12 cellular contexts compared by ENCODE assay signal in the genomic region with DNA sequence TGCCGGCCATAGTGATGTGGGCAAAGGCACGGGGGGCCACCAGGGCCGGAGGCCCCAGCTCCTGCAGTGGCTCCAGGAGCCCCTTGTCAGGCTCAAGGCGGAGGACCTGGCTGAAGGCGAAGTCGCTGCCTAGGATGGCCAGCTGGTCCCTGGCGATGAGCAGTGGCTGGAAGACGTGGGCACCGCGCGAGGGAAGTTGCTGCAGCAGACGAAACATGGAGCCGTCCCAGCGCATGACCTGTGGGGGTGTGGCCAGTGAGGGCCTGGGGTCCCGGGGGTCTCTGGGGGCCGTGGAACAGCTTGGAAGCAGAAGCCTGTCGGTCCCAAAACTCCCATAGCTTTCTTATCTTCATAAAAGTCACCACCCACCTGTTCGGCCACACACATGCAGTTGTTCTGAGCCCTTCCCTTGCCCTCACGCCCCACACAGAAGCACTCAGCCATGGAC. TPM values are rescaled to one million over a fixed set of nuclear protein-coding genes. Genes with fewer than 3 reads are reported as not detected.
DNase-seq lines count a peak whose midpoint lies in the region; ATAC-seq, FAIRE-seq and TF ChIP-seq lines count a peak whose summit lies in the region.
"Had no signal": no experiment of that assay in that cellular context is flagged by ENCODE, and none has a peak within 500 bp of the region (broad histone marks: within the 10 kb centered on the region; RNA-seq: fewer than 3 reads in every experiment).

No MANE protein-coding gene starts in this region.

- H3K27me3 ChIP-seq in breast epithelium, result no peaks in the 10 kb centered on the region
- H3K27me3 ChIP-seq in mammary epithelial cell (ENCODE audit: insufficient read depth, low read length), result no peaks in the 10 kb centered on the region
- H3K27me3 ChIP-seq in K562 (ENCODE audit: control insufficient read depth in 2 of 2, insufficient read depth in 2 of 2, low read length in 2 of 2), result peaks cover 0 to 10% of the 10 kb centered on the region in 2 experiments; a peak in 1 of 5 replicates
- no peaks in the 10 kb centered on the region for H3K27me3 ChIP-seq in transverse colon
- H3K27me3 ChIP-seq: right lobe of liver had no signal

- no peak for DNase-seq in breast epithelium (ENCODE audit: low spot score in 2 of 2)
- DNase-seq in mammary epithelial cell, result no peak
- DNase-seq in K562 (ENCODE audit: extremely low read depth in 1 of 4, low spot score in 3 of 4), result no peak
- no peak for DNase-seq in natural killer cell treated with Interleukin-12 subunit alpha and Interleukin-12 subunit beta and Interleukin-15 and Interleukin-18, amount 100 ng/mL, for 72 hours (ENCODE audit: low spot score)
- DNase-seq in transverse colon, result no peak
- DNase-seq in NCI-H2029 treated with DMSO at 0.1 percent for 48 hours (lab: John Stamatoyannopoulos, UW), result no peak
- DNase-seq: DMS53, RPMI8226 had no signal

- no peaks in the 10 kb centered on the region for H3K9me3 Mint-ChIP-seq in natural killer cell treated with Interleukin-12 subunit alpha and Interleukin-12 subunit beta and Interleukin-15 and Interleukin-18, amount 100 ng/mL, for 72 hours

- TF ChIP-seq POLR2A in breast epithelium (IDR thresholded peaks at IDR 0.05), result no peak
- TF ChIP-seq POLR2A in K562 (conservative IDR thresholded peaks at IDR 0.05), result no peak
- peak; percentile 55 for TF ChIP-seq POLR2A in transverse colon (IDR thresholded peaks at IDR 0.05)

- dilution Hi-C loops in mammary epithelial cell (cut with HindIII; ENCODE audit: low sequenced_read_pairs), result no loop called here

- TF ChIP-seq CTCF in breast epithelium (IDR thresholded peaks at IDR 0.05) (no peak), mammary epithelial cell (conservative IDR thresholded peaks at IDR 0.05 in 1 of 2, IDR thresholded peaks at IDR 0.05 in 1 of 2; ENCODE audit: extremely low read depth in 1 of 2, insufficient read depth in 1 of 2, low read depth in 1 of 2, low read length in 2 of 2) (no peak), K562 (IDR thresholded peaks at IDR 0.05 in 2 of 3, conservative IDR thresholded peaks at IDR 0.05 in 1 of 3; ENCODE audit: insufficient read depth in 2 of 3, low read depth in 1 of 3, low read length in 3 of 3) (no peak), transverse colon (IDR thresholded peaks at IDR 0.05) (no peak)

- H3K4me3 ChIP-seq in breast epithelium (peak overlapping the region in 1 of 3 donors; percentile 75), mammary epithelial cell (replicated peaks in 1 of 3; ENCODE audit: insufficient read depth in 1 of 3, low read depth in 2 of 3, low read length in 3 of 3) (no peak overlapping the region), K562 (no peak overlapping the region), transverse colon (no peak overlapping the region)

- ATAC-seq in K562 (no peak), HG02884 (IDR thresholded peaks at IDR 0.05; ENCODE audit: unreplicated experiment) (no peak), HG03139 (IDR thresholded peaks at IDR 0.05; ENCODE audit: unreplicated experiment) (no peak)
- ATAC-seq in natural killer cell treated with Interleukin-12 subunit alpha and Interleukin-12 subunit beta and Interleukin-15 and Interleukin-18, amount 100 ng/mL, for 72 hours, result no peak

- in situ Hi-C loops in mammary epithelial cell (cut with MboI; ENCODE audit: low sequenced_read_pairs in 2 of 2), result no loop called here
- in situ Hi-C loops in K562 (cut with MboI), result loop anchor here (5.0 kb wide), 1 partner anchor 58 kb away; no protein-coding TSS in a partner anchor
- in situ Hi-C loops in transverse colon (cut with MboI; ENCODE audit: low pct_ligation_motif_present in 1 of 4, low pct_unique_long_range_greater_than_20kb in 1 of 4, low sequenced_read_pairs in 3 of 4), result no loop called here

- H3K36me3 Mint-ChIP-seq in natural killer cell treated with Interleukin-12 subunit alpha and Interleukin-12 subunit beta and Interleukin-15 and Interleukin-18, amount 100 ng/mL, for 72 hours, result no peaks in the 10 kb centered on the region

- no peak overlapping the region for H2AFZ ChIP-seq in mammary epithelial cell (ENCODE audit: low read depth, low read length)
- H2AFZ ChIP-seq in K562 (ENCODE audit: low read depth, low read length), result peak overlapping the region; percentile 99; the same call in 1 of the 2 replicates

- intact Hi-C loops in breast epithelium (cut with DNase I; ENCODE audit: low total_unique reads) (no loop called here), mammary epithelial cell (cut with micrococcal nuclease) (no loop called here), K562 (cut with micrococcal nuclease) (no loop called here), transverse colon (cut with DNase I; ENCODE audit: low total_unique reads) (no loop called here)

- H3K27ac ChIP-seq in breast epithelium (peak overlapping the region; percentile 86 to 97), mammary epithelial cell (ENCODE audit: insufficient read depth, low read depth, low read length) (no peak overlapping the region), K562 (ENCODE audit: extremely low read depth, low read depth, low read length) (no peak overlapping the region), transverse colon (peak overlapping the region; percentile 88 to 95 (median 91))

- H3K4me2 ChIP-seq in mammary epithelial cell (ENCODE audit: insufficient read depth, low read depth, low read length) (no peak overlapping the region), K562 (ENCODE audit: insufficient read depth, low read length) (peak overlapping the region; percentile 92; the same call in 1 of the 2 replicates)

- H3K27me3 Mint-ChIP-seq in natural killer cell treated with Interleukin-12 subunit alpha and Interleukin-12 subunit beta and Interleukin-15 and Interleukin-18, amount 100 ng/mL, for 72 hours, result no peaks in the 10 kb centered on the region

- H3K4me1 ChIP-seq in breast epithelium (peaks cover 13 to 36% of the 10 kb centered on the region in 2 donors), mammary epithelial cell (ENCODE audit: insufficient read depth, low read length) (peaks cover 65% of the 10 kb centered on the region), K562 (replicated peaks in 1 of 2; ENCODE audit: control insufficient read depth in 2 of 2, insufficient read depth in 2 of 2, low read length in 2 of 2) (peaks cover 8 to 34% of the 10 kb centered on the region in 2 experiments; a peak in 4 of 5 replicates), transverse colon (peaks cover 19 to 93% (median 66%) of the 10 kb centered on the region in 4 donors)
- H3K4me1 ChIP-seq: right lobe of liver had no signal

- H3K9me3 ChIP-seq in breast epithelium (no peaks in the 10 kb centered on the region), mammary epithelial cell (replicated peaks; ENCODE audit: insufficient read depth, low read length) (no peaks in the 10 kb centered on the region), K562 (replicated peaks; ENCODE audit: control insufficient read depth, insufficient read depth, low read depth, low read length) (no peaks in the 10 kb centered on the region), transverse colon (no peaks in the 10 kb centered on the region)
- H3K9me3 ChIP-seq: right lobe of liver had no signal

- no peak for TF ChIP-seq RAD21 in K562 (CRISPR knock-in tag; conservative IDR thresholded peaks at IDR 0.05 in 1 of 2, IDR thresholded peaks at IDR 0.05 in 1 of 2)

- POLR2A ChIA-PET in K562 (lab: Yijun Ruan, JAX), result interaction anchor here (0.6 to 0.7 kb wide), 2 partner anchors 17 to 376 kb away, joined by 3 to 4 read pairs; no protein-coding TSS in a partner anchor

- H3K36me3 ChIP-seq in breast epithelium (no peaks in the 10 kb centered on the region), mammary epithelial cell (ENCODE audit: insufficient read depth, low read length) (peaks cover 7% of the 10 kb centered on the region), K562 (ENCODE audit: control insufficient read depth, insufficient read depth, low read length) (no peaks in the 10 kb centered on the region), transverse colon (no peaks in the 10 kb centered on the region)
- H3K36me3 ChIP-seq: right lobe of liver had no signal

- H3K79me2 ChIP-seq in mammary epithelial cell (ENCODE audit: insufficient read depth, low read length), result peaks cover 15% of the 10 kb centered on the region
- no peaks in the 10 kb centered on the region for H3K79me2 ChIP-seq in K562 (ENCODE audit: control insufficient read depth, insufficient read depth, low read length)

- H3K9me1 ChIP-seq in K562 (ENCODE audit: control insufficient read depth, insufficient read depth, low read length), result no peaks in the 10 kb centered on the region

- TF ChIP-seq EP300 in K562 (IDR thresholded peaks at IDR 0.05; ENCODE audit: low read length), result no peak
- TF ChIP-seq EP300 in transverse colon (IDR thresholded peaks at IDR 0.05; ENCODE audit: low read depth), result no peak

- H3K9ac ChIP-seq in mammary epithelial cell (ENCODE audit: insufficient read depth, low read length) (no peak overlapping the region), K562 (ENCODE audit: insufficient read depth in 1 of 2, low read depth in 2 of 2, low read length in 2 of 2) (peak overlapping the region in 1 of 2 experiments; percentile 59; a peak in 2 of 4 replicates)

- H3K27ac Mint-ChIP-seq in natural killer cell treated with Interleukin-12 subunit alpha and Interleukin-12 subunit beta and Interleukin-15 and Interleukin-18, amount 100 ng/mL, for 72 hours, result peak overlapping the region in 1 of 2 donors; percentile 58

- peak overlapping the region; percentile 30 for H3K4me3 Mint-ChIP-seq in natural killer cell treated with Interleukin-12 subunit alpha and Interleukin-12 subunit beta and Interleukin-15 and Interleukin-18, amount 100 ng/mL, for 72 hours

- no TSS peak for BruUV-seq in mammary epithelial cell (replicated peaks; lab: Mats Ljungman, UMichigan)
- no TSS peak for BruUV-seq in K562 (replicated peaks; lab: Mats Ljungman, UMichigan)

- no peak for FAIRE-seq in K562 (lab: Jason Lieb, UNC)

- H4K20me1 ChIP-seq in mammary epithelial cell (ENCODE audit: insufficient read depth, low read length) (no peaks in the 10 kb centered on the region), K562 (replicated peaks; ENCODE audit: control insufficient read depth, insufficient read depth, low read length) (no peaks in the 10 kb centered on the region)

- peaks cover 10 to 15% of the 10 kb centered on the region in 2 donors for H3K4me1 Mint-ChIP-seq in natural killer cell treated with Interleukin-12 subunit alpha and Interleukin-12 subunit beta and Interleukin-15 and Interleukin-18, amount 100 ng/mL, for 72 hours (ENCODE audit: low read depth in 2 of 2)

- CTCF ChIA-PET in mammary epithelial cell (lab: Charles Lee; ENCODE audit: low non-redundant PET) (interaction anchor here (0.6 kb wide), 1 partner anchor 8 kb away, joined by 3 read pairs; no protein-coding TSS in a partner anchor), K562 (lab: Yijun Ruan, JAX; ENCODE audit: low intra/inter-chr PET ratio) (no interaction called here)

- 77% methylated on average over 5 of the region's 19 CpGs for WGBS in mammary epithelial cell (ENCODE audit: low coverage, missing lambda C conversion rate)
- WGBS in K562 (ENCODE audit: insufficient coverage, low coverage, missing lambda C conversion rate), result 74% methylated on average over 18 of the region's 19 CpGs
- WGBS in transverse colon (ENCODE audit: low coverage in 1 of 2), 2 donors, result 79 to 83% methylated on average over 1 to 19 of the region's 19 CpGs

RNA-seq across cellular contexts. Expression of a gene that starts 9.6 kb away (rescaled TPM):
- total RNA-seq in breast epithelium (10 to 100 TPM in 1 of 3 donors, 1 to 10 TPM in 2; 4.3 to 37.8 (median 5.3) TPM), mammary epithelial cell (under 1 TPM; 0.17 to 0.42 TPM), K562 (2014; rRNA removed) (0.14 TPM in 1 of 2 replicates, not detected in the other), K562 (2014; rRNA removed; fragmentation: Illumina TruSeq; extraction: Trizol) (not detected in 2 replicates), K562 (2015; rRNA removed; fragmentation: Illumina TruSeq; extraction: Trizol) (not detected in 2 replicates), K562 (2021) (0.24 TPM in 1 of 2 replicates, not detected in the other), transverse colon (10 to 100 TPM in 3 of 4 donors, 1 to 10 TPM in 1; 9.8 to 71.8 (median 25.9) TPM)
- polyA plus RNA-seq in mammary epithelial cell (0.16 TPM), K562 (2011; rRNA removed) (0.29 and 0.73 TPM in 2 replicates), K562 (2014; fragmentation: Illumina TruSeq; extraction: Trizol) (0.30 and 0.33 TPM in 2 replicates), K562 (2014; fragmentation: Nextera tagmentation; extraction: Ambion mirVana) (not detected), K562 (2014; rRNA removed) (0.21 and 1.1 TPM in 2 replicates)
- 0.21 TPM for polyA minus RNA-seq in mammary epithelial cell
- 1.9 TPM in 2 replicates for total RNA-seq in K562 (2011; cell fraction: chromatin; rRNA removed; ENCODE audit: low replicate concordance)
- total RNA-seq in K562 (2011; cell fraction: nucleolus; rRNA removed), result 0.67 and 0.92 TPM in 2 replicates
- total RNA-seq in K562 (2011; cell fraction: nucleoplasm; rRNA removed), result 0.88 and 0.92 TPM in 2 replicates
- polyA plus RNA-seq in K562 (2011; cell fraction: cytosol; rRNA removed), result 0.16 and 0.37 TPM in 2 replicates
- 3.1 and 4.6 TPM in 2 replicates for polyA plus RNA-seq in K562 (2011; cell fraction: nucleus; rRNA removed)
- polyA plus RNA-seq in K562 (2012), result 0.35 and 1.6 TPM in 2 replicates
- polyA minus RNA-seq in K562 (2011; rRNA and poly(A)+ RNA removed), result not detected in 2 replicates
- polyA minus RNA-seq in K562 (2011; cell fraction: cytosol; rRNA and poly(A)+ RNA removed), result not detected in 2 replicates
- polyA minus RNA-seq in K562 (2011; cell fraction: nucleus; rRNA and poly(A)+ RNA removed), result 0.54 TPM in 1 of 2 replicates, not detected in the other
- not detected for total RNA-seq in natural killer cell treated with Interleukin-12 subunit alpha and Interleukin-12 subunit beta and Interleukin-15 and Interleukin-18, amount 100 ng/mL, for 72 hours

RNA-seq across cellular contexts. Expression of a gene that starts 9.7 kb away (rescaled TPM):
- 100 to 1,000 TPM in 2 of 3 donors, not detected in 1; 135 to 318 TPM for total RNA-seq in breast epithelium
- 100 to 1,000 TPM; 344 to 808 TPM for total RNA-seq in mammary epithelial cell
- polyA plus RNA-seq in mammary epithelial cell, result 901 TPM
- 137 TPM for polyA minus RNA-seq in mammary epithelial cell
- not detected in 2 replicates for total RNA-seq in K562 (2011; cell fraction: chromatin; rRNA removed; ENCODE audit: low replicate concordance)
- not detected in 2 replicates for total RNA-seq in K562 (2011; cell fraction: nucleolus; rRNA removed)
- total RNA-seq in K562 (2011; cell fraction: nucleoplasm; rRNA removed), result not detected in 2 replicates
- total RNA-seq in K562 (2014; rRNA removed), result not detected in 2 replicates
- total RNA-seq in K562 (2014; rRNA removed; fragmentation: Illumina TruSeq; extraction: Trizol), result not detected in 2 replicates
- total RNA-seq in K562 (2015; rRNA removed; fragmentation: Illumina TruSeq; extraction: Trizol), result not detected in 2 replicates
- 0.24 and 0.60 TPM in 2 replicates for total RNA-seq in K562 (2021)
- polyA plus RNA-seq in K562 (2011; rRNA removed), result not detected in 2 replicates
- not detected in 2 replicates for polyA plus RNA-seq in K562 (2011; cell fraction: cytosol; rRNA removed)
- polyA plus RNA-seq in K562 (2011; cell fraction: nucleus; rRNA removed), result not detected in 2 replicates
- 0.16 TPM in 1 of 2 replicates, not detected in the other for polyA plus RNA-seq in K562 (2012)
- not detected in 2 replicates for polyA plus RNA-seq in K562 (2014; fragmentation: Illumina TruSeq; extraction: Trizol)
- not detected for polyA plus RNA-seq in K562 (2014; fragmentation: Nextera tagmentation; extraction: Ambion mirVana)
- not detected in 2 replicates for polyA plus RNA-seq in K562 (2014; rRNA removed)
- not detected in 2 replicates for polyA minus RNA-seq in K562 (2011; rRNA and poly(A)+ RNA removed)
- not detected in 2 replicates for polyA minus RNA-seq in K562 (2011; cell fraction: cytosol; rRNA and poly(A)+ RNA removed)
- not detected in 2 replicates for polyA minus RNA-seq in K562 (2011; cell fraction: nucleus; rRNA and poly(A)+ RNA removed)
- total RNA-seq in natural killer cell treated with Interleukin-12 subunit alpha and Interleukin-12 subunit beta and Interleukin-15 and Interleukin-18, amount 100 ng/mL, for 72 hours, result not detected
- total RNA-seq in transverse colon, result 1,000 to 10,000 TPM; 1,678 to 4,641 (median 3,622) TPM

RNA-seq across cellular contexts. Expression of a gene that starts 13.3 kb away (rescaled TPM):
- total RNA-seq in breast epithelium (10 to 100 TPM; 15.5 to 75.5 (median 34.7) TPM), mammary epithelial cell (1 to 10 TPM in 1 of 2 donors, not detected in 1; 1.9 TPM), K562 (2014; rRNA removed) (2.3 and 2.4 TPM in 2 replicates), K562 (2014; rRNA removed; fragmentation: Illumina TruSeq; extraction: Trizol) (not detected in 2 replicates), K562 (2015; rRNA removed; fragmentation: Illumina TruSeq; extraction: Trizol) (0.60 and 1.3 TPM in 2 replicates), K562 (2021) (1.7 and 2.7 TPM in 2 replicates), transverse colon (10 to 100 TPM in 2 of 4 donors, not detected in 2; 10.6 to 29.2 TPM)
- polyA plus RNA-seq in mammary epithelial cell (0.17 TPM), K562 (2011; rRNA removed) (0.40 and 0.66 TPM in 2 replicates), K562 (2014; fragmentation: Illumina TruSeq; extraction: Trizol) (0.71 and 2.1 TPM in 2 replicates), K562 (2014; fragmentation: Nextera tagmentation; extraction: Ambion mirVana) (not detected), K562 (2014; rRNA removed) (2.4 and 3.2 TPM in 2 replicates)
- not detected for polyA minus RNA-seq in mammary epithelial cell
- 0.67 TPM in 1 of 2 replicates, not detected in the other for total RNA-seq in K562 (2011; cell fraction: chromatin; rRNA removed; ENCODE audit: low replicate concordance)
- total RNA-seq in K562 (2011; cell fraction: nucleolus; rRNA removed), result 0.50 TPM in 1 of 2 replicates, not detected in the other
- not detected in 2 replicates for total RNA-seq in K562 (2011; cell fraction: nucleoplasm; rRNA removed)
- 0.16 TPM in 1 of 2 replicates, not detected in the other for polyA plus RNA-seq in K562 (2011; cell fraction: cytosol; rRNA removed)
- polyA plus RNA-seq in K562 (2011; cell fraction: nucleus; rRNA removed), result 0.49 and 2.1 TPM in 2 replicates
- polyA plus RNA-seq in K562 (2012), result 2.1 and 4.4 TPM in 2 replicates
- polyA minus RNA-seq in K562 (2011; rRNA and poly(A)+ RNA removed), result not detected in 2 replicates
- not detected in 2 replicates for polyA minus RNA-seq in K562 (2011; cell fraction: cytosol; rRNA and poly(A)+ RNA removed)
- 0.67 TPM in 1 of 2 replicates, not detected in the other for polyA minus RNA-seq in K562 (2011; cell fraction: nucleus; rRNA and poly(A)+ RNA removed)
- not detected for total RNA-seq in natural killer cell treated with Interleukin-12 subunit alpha and Interleukin-12 subunit beta and Interleukin-15 and Interleukin-18, amount 100 ng/mL, for 72 hours

RNA-seq across cellular contexts. Expression of a gene that starts 17.8 kb away (rescaled TPM):
- total RNA-seq in breast epithelium, result not detected
- total RNA-seq in mammary epithelial cell, result 1 to 10 TPM in 1 of 2 donors, not detected in 1; 1.1 TPM
- 0.67 TPM for polyA plus RNA-seq in mammary epithelial cell
- not detected for polyA minus RNA-seq in mammary epithelial cell
- 0.39 and 0.76 TPM in 2 replicates for total RNA-seq in K562 (2011; cell fraction: chromatin; rRNA removed; ENCODE audit: low replicate concordance)
- total RNA-seq in K562 (2011; cell fraction: nucleolus; rRNA removed), result not detected in 2 replicates
- not detected in 2 replicates for total RNA-seq in K562 (2011; cell fraction: nucleoplasm; rRNA removed)
- not detected in 2 replicates for total RNA-seq in K562 (2014; rRNA removed)
- not detected in 2 replicates for total RNA-seq in K562 (2014; rRNA removed; fragmentation: Illumina TruSeq; extraction: Trizol)
- total RNA-seq in K562 (2015; rRNA removed; fragmentation: Illumina TruSeq; extraction: Trizol), result 0.26 and 0.36 TPM in 2 replicates
- 0.27 and 0.80 TPM in 2 replicates for total RNA-seq in K562 (2021)
- 0.18 and 0.26 TPM in 2 replicates for polyA plus RNA-seq in K562 (2011; rRNA removed)
- polyA plus RNA-seq in K562 (2011; cell fraction: cytosol; rRNA removed), result 0.24 and 0.51 TPM in 2 replicates
- polyA plus RNA-seq in K562 (2011; cell fraction: nucleus; rRNA removed), result 0.48 and 1.2 TPM in 2 replicates
- polyA plus RNA-seq in K562 (2012), result 1.4 and 1.5 TPM in 2 replicates
- 0.28 TPM in 1 of 2 replicates, not detected in the other for polyA plus RNA-seq in K562 (2014; fragmentation: Illumina TruSeq; extraction: Trizol)
- polyA plus RNA-seq in K562 (2014; fragmentation: Nextera tagmentation; extraction: Ambion mirVana), result under 1 TPM; 0.10 to 0.13 TPM
- 0.32 and 0.46 TPM in 2 replicates for polyA plus RNA-seq in K562 (2014; rRNA removed)
- polyA minus RNA-seq in K562 (2011; rRNA and poly(A)+ RNA removed), result not detected in 2 replicates
- not detected in 2 replicates for polyA minus RNA-seq in K562 (2011; cell fraction: cytosol; rRNA and poly(A)+ RNA removed)
- polyA minus RNA-seq in K562 (2011; cell fraction: nucleus; rRNA and poly(A)+ RNA removed), result not detected in 2 replicates
- not detected for total RNA-seq in natural killer cell treated with Interleukin-12 subunit alpha and Interleukin-12 subunit beta and Interleukin-15 and Interleukin-18, amount 100 ng/mL, for 72 hours
- not detected for total RNA-seq in transverse colon
- total RNA-seq: myocyte had no signal

RNA-seq across cellular contexts. Expression of a gene that starts 29.2 kb away (rescaled TPM):
- total RNA-seq in breast epithelium, result 10 to 100 TPM; 52.4 to 56.7 (median 56.2) TPM
- 100 to 1,000 TPM in 1 of 2 donors, 10 to 100 TPM in 1; 23.5 to 349 TPM for total RNA-seq in mammary epithelial cell
- 390 TPM for polyA plus RNA-seq in mammary epithelial cell
- polyA minus RNA-seq in mammary epithelial cell, result 448 TPM
- total RNA-seq in K562 (2011; cell fraction: chromatin; rRNA removed; ENCODE audit: low replicate concordance), result 134 and 231 TPM in 2 replicates
- total RNA-seq in K562 (2011; cell fraction: nucleolus; rRNA removed), result 240 and 311 TPM in 2 replicates
- 297 and 340 TPM in 2 replicates for total RNA-seq in K562 (2011; cell fraction: nucleoplasm; rRNA removed)
- 174 and 300 TPM in 2 replicates for total RNA-seq in K562 (2014; rRNA removed)
- 122 and 147 TPM in 2 replicates for total RNA-seq in K562 (2014; rRNA removed; fragmentation: Illumina TruSeq; extraction: Trizol)
- total RNA-seq in K562 (2015; rRNA removed; fragmentation: Illumina TruSeq; extraction: Trizol), result 252 and 264 TPM in 2 replicates
- total RNA-seq in K562 (2021), result 250 and 256 TPM in 2 replicates
- polyA plus RNA-seq in K562 (2011; rRNA removed), result 104 and 125 TPM in 2 replicates
- polyA plus RNA-seq in K562 (2011; cell fraction: cytosol; rRNA removed), result 271 and 533 TPM in 2 replicates
- 105 and 188 TPM in 2 replicates for polyA plus RNA-seq in K562 (2011; cell fraction: nucleus; rRNA removed)
- polyA plus RNA-seq in K562 (2012), result 353 and 530 TPM in 2 replicates
- 522 and 537 TPM in 2 replicates for polyA plus RNA-seq in K562 (2014; fragmentation: Illumina TruSeq; extraction: Trizol)
- polyA plus RNA-seq in K562 (2014; fragmentation: Nextera tagmentation; extraction: Ambion mirVana), result 100 to 1,000 TPM; 125 to 198 TPM
- polyA plus RNA-seq in K562 (2014; rRNA removed), result 120 and 155 TPM in 2 replicates
- 93.8 and 163 TPM in 2 replicates for polyA minus RNA-seq in K562 (2011; rRNA and poly(A)+ RNA removed)
- 189 and 195 TPM in 2 replicates for polyA minus RNA-seq in K562 (2011; cell fraction: cytosol; rRNA and poly(A)+ RNA removed)
- polyA minus RNA-seq in K562 (2011; cell fraction: nucleus; rRNA and poly(A)+ RNA removed), result 55.6 and 58.4 TPM in 2 replicates
- total RNA-seq in natural killer cell treated with Interleukin-12 subunit alpha and Interleukin-12 subunit beta and Interleukin-15 and Interleukin-18, amount 100 ng/mL, for 72 hours, result 100 to 1,000 TPM; 141 to 236 TPM
- 10 to 100 TPM in 2 of 4 donors, 1 to 10 TPM in 2; 2.0 to 57.2 (median 15.1) TPM for total RNA-seq in transverse colon

Comparison
In these comparisons a context has a peak if more than half of its experiments do, and no peak if none do; other contexts are left out.
1. H3K27ac ChIP-seq: peak in breast epithelium (2 of 2) and transverse colon (4 of 4); none in mammary epithelial cell (single experiment) and K562 (single experiment).